Comparison of ENCODE assay signal across 8 cellular contexts in genomic region chr17:77772461-77772897, GRCh38.
DNase-seq lines count a peak whose midpoint lies in the region; ATAC-seq and TF ChIP-seq lines count a peak whose summit lies in the region.

No MANE protein-coding gene starts in this region.

- ATAC-seq in upper lobe of right lung (peak; percentile 84), HG03025 (IDR thresholded peaks at IDR 0.05; ENCODE audit: low FRiP score, unreplicated experiment) (no peak), GM18858 (IDR thresholded peaks at IDR 0.05; ENCODE audit: unreplicated experiment) (no peak)

- H3K23ac ChIP-seq in neuronal stem cell (ENCODE audit: low read depth, low read length, poor library complexity), result no peak overlapping the region

- DNase-seq in GM10266 (ENCODE audit: extremely low spot score) (peak; percentile 81), NCI-H526 treated with DMSO at 0.1 percent for 48 hours (lab: John Stamatoyannopoulos, UW) (peak; percentile 41), epidermal melanocyte (ENCODE audit: insufficient read length, low spot score) (peak; percentile 89), neuronal stem cell (ENCODE audit: low spot score) (peak; percentile 43), upper lobe of right lung (peak; percentile 80)
- DNase-seq in activated CD8-positive, alpha-beta memory T cell treated with anti-CD3 and anti-CD28 coated beads for 24 hours, result peak; percentile 83

- no peak overlapping the region for H3K14ac ChIP-seq in neuronal stem cell (ENCODE audit: low read length)

- H3K27me3 ChIP-seq in neuronal stem cell (ENCODE audit: control insufficient read depth in 3 of 3, insufficient read depth in 3 of 3, low read depth in 1 of 3, low read length in 3 of 3) (peaks cover 0 to 18% (median 0%) of the 10 kb centered on the region in 3 experiments), upper lobe of right lung (no peaks in the 10 kb centered on the region)

- H2AFZ ChIP-seq in neuronal stem cell (ENCODE audit: low read length), result peak overlapping the region; percentile 51

- H3K4me3 ChIP-seq in neuronal stem cell (ENCODE audit: low read length in 2 of 2) (no peak overlapping the region), upper lobe of right lung (no peak overlapping the region)

- no peak overlapping the region for H4K91ac ChIP-seq in neuronal stem cell (ENCODE audit: low read depth, low read length, poor library complexity)

- intact Hi-C loops in upper lobe of right lung (cut with DNase I), result no loop called here

- H3K9me3 ChIP-seq in neuronal stem cell (replicated peaks in 1 of 2; ENCODE audit: control insufficient read depth in 2 of 2, insufficient read depth in 1 of 2, low read depth in 1 of 2, low read length in 2 of 2) (no peaks in the 10 kb centered on the region), upper lobe of right lung (no peaks in the 10 kb centered on the region)

- no CpG with 5 or more reads among the region's 10 CpGs for WGBS in neuronal stem cell (ENCODE audit: extremely low coverage in 2 of 2, insufficient read length in 2 of 2, insufficient replicate concordance in 1 of 2), 2 donors

- H4K8ac ChIP-seq in neuronal stem cell (ENCODE audit: low read depth, low read length), result no peak overlapping the region

- H3K4ac ChIP-seq in neuronal stem cell (ENCODE audit: low read length), result no peak overlapping the region

- H3K4me2 ChIP-seq in neuronal stem cell (ENCODE audit: insufficient read depth, low read length, poor library complexity, severe bottlenecking), result no peak overlapping the region

- no peak overlapping the region for H2AK5ac ChIP-seq in neuronal stem cell (ENCODE audit: low read depth, low read length)

- H3K4me1 ChIP-seq in neuronal stem cell (ENCODE audit: control insufficient read depth in 2 of 2, insufficient read depth in 1 of 2, low read depth in 1 of 2, low read length in 2 of 2) (peaks cover 0 to 20% of the 10 kb centered on the region in 2 donors), upper lobe of right lung (no peaks in the 10 kb centered on the region)

- H3K79me1 ChIP-seq in neuronal stem cell (ENCODE audit: low read depth, low read length), result no peaks in the 10 kb centered on the region

- H3K36me3 ChIP-seq in neuronal stem cell (replicated peaks in 1 of 2; ENCODE audit: control insufficient read depth in 2 of 2, insufficient read depth in 2 of 2, low read length in 2 of 2) (no peaks in the 10 kb centered on the region), upper lobe of right lung (no peaks in the 10 kb centered on the region)

- H2BK120ac ChIP-seq in neuronal stem cell (ENCODE audit: low read depth, low read length), result peak overlapping the region; percentile 11

- H2BK12ac ChIP-seq in neuronal stem cell (ENCODE audit: low read length), result no peak overlapping the region

- peak overlapping the region; percentile 92 for H3K18ac ChIP-seq in neuronal stem cell (ENCODE audit: low read length)

- no peak overlapping the region for H2BK5ac ChIP-seq in neuronal stem cell (ENCODE audit: low read length)

- H3K27ac ChIP-seq in neuronal stem cell (replicated peaks; ENCODE audit: low read length), result no peak overlapping the region
- no peak overlapping the region for H3K27ac ChIP-seq in upper lobe of right lung

- peak; percentile 75 for TF ChIP-seq CTCF in GM10266 (IDR thresholded peaks at IDR 0.05; ENCODE audit: control insufficient read depth, insufficient read depth, low read depth, missing control alignments)
- peak; percentile 54 for TF ChIP-seq CTCF in upper lobe of right lung (IDR thresholded peaks at IDR 0.05)

- no peak overlapping the region for H3K9ac ChIP-seq in neuronal stem cell (ENCODE audit: low read depth, low read length, poor library complexity)

- no peak overlapping the region for H2BK15ac ChIP-seq in neuronal stem cell (ENCODE audit: low read length)
